Comparison of ENCODE assay signal across 8 cellular contexts in genomic region chrX:153470411-153471363, GRCh38. TPM values are rescaled to one million over a fixed set of nuclear protein-coding genes. Genes with fewer than 3 reads are reported as not detected.
DNase-seq lines count a peak whose midpoint lies in the region; ATAC-seq, FAIRE-seq and TF ChIP-seq lines count a peak whose summit lies in the region.

Gene HAUS7, minus strand, starts transcription at chrX:153470576. Its CDS starts 19 bp downstream, at chrX:153470557.

- H3K27ac ChIP-seq in spleen = peak within 1 kb of the TSS in 7 of 8 donors; percentile 27 to 87 (median 73)

- H3K4me3 Mint-ChIP-seq in WTC11 = peak within 1 kb of the TSS; percentile 76

- CTCF ChIA-PET in WTC11 (lab: Charles Lee) = interaction anchor here (0.6 to 3.2 kb wide), 29 partner anchors 10 to 438 kb away, joined by 3 to 54 read pairs (median 4); partner anchors contain the start of genes ATP2B3, BGN and TREX2

- no peaks in the 10 kb centered on the region for H3K9me3 Mint-ChIP-seq in WTC11

- no peaks in the 10 kb centered on the region for H3K36me3 Mint-ChIP-seq in WTC11

- in situ Hi-C loops in GM18951 (cut with MboI; ENCODE audit: low sequenced_read_pairs, unreplicated experiment) = no loop called here

- FAIRE-seq in bronchial epithelial cell (lab: Jason Lieb, UNC) = no peak

- POLR2A ChIA-PET in WTC11 (lab: Charles Lee) = interaction anchor here (0.5 to 0.6 kb wide), 2 partner anchors 17 to 47 kb away, joined by 3 to 4 read pairs; no protein-coding TSS in a partner anchor

- WGBS in spleen, 5 donors = 8 to 83% (median 37%) methylated on average over 1 to 70 of the region's 70 CpGs

- H3K4me3 ChIP-seq in AG09309 (ENCODE audit: control insufficient read depth, low read depth, low read length) (peak within 1 kb of the TSS; percentile 69), bronchial epithelial cell (ENCODE audit: low read depth, low read length) (peak within 1 kb of the TSS; percentile 64), spleen (peak within 1 kb of the TSS; percentile 53 to 83 (median 72))

- peak; percentile 51 for TF ChIP-seq POLR2A in GM18951 (IDR thresholded peaks at IDR 0.05; ENCODE audit: extremely low read depth, insufficient read depth, insufficient read length)
- TF ChIP-seq POLR2A in spleen (IDR thresholded peaks at IDR 0.05) = no peak

- H3K27me3 ChIP-seq in bronchial epithelial cell (ENCODE audit: control insufficient read depth, insufficient read depth, low read length) = no peaks in the 10 kb centered on the region
- H3K27me3 ChIP-seq in spleen (replicated peaks in 1 of 7) = peaks cover 0 to 6% (median 0%) of the 10 kb centered on the region in 7 donors

- no peaks in the 10 kb centered on the region for H3K4me1 Mint-ChIP-seq in WTC11

- H3K9me3 ChIP-seq in spleen = no peaks in the 10 kb centered on the region

- peak; percentile 71 for TF ChIP-seq CTCF in AG09309 (IDR thresholded peaks at IDR 0.05; ENCODE audit: control insufficient read depth, insufficient read depth, low read depth, low read length, missing control alignments)
- TF ChIP-seq CTCF in WTC11 (IDR thresholded peaks at IDR 0.05) = peak; percentile 32; the same call in 1 of the 2 replicates
- TF ChIP-seq CTCF in bronchial epithelial cell (IDR thresholded peaks at IDR 0.05; ENCODE audit: insufficient read depth, low read length, severe bottlenecking) = peak; percentile 75
- TF ChIP-seq CTCF in spleen (IDR thresholded peaks at IDR 0.05 in 8 of 11, conservative IDR thresholded peaks at IDR 0.05 in 3 of 11) = peak; percentile 51 to 87 (median 65)

- peak; percentile 49 for DNase-seq in AG09309 (ENCODE audit: low read depth)
- peak; percentile 91 for DNase-seq in NCI-H2227 treated with DMSO at 0.1 percent for 48 hours (lab: John Stamatoyannopoulos, UW)
- peak; percentile 85 for DNase-seq in WTC11 (ENCODE audit: low spot score)
- peak; percentile 56 for DNase-seq in bronchial epithelial cell (ENCODE audit: low read depth)
- DNase-seq in inferior parietal cortex (ENCODE audit: extremely low spot score) = peak; percentile 77
- DNase-seq in spleen = peak; percentile 95

- no peak within 1 kb of the TSS for H3K27ac Mint-ChIP-seq in WTC11

- intact Hi-C loops in spleen (cut with DNase I; ENCODE audit: low total_unique reads) = no loop called here

- peaks cover 3% of the 10 kb centered on the region for H3K36me3 ChIP-seq in bronchial epithelial cell (ENCODE audit: control insufficient read depth, insufficient read depth, low read length)
- H3K36me3 ChIP-seq in spleen = peaks cover 0 to 27% (median 4%) of the 10 kb centered on the region in 6 donors

- H3K4me1 ChIP-seq in spleen = peaks cover 2 to 48% (median 27%) of the 10 kb centered on the region in 6 donors

- H3K27me3 Mint-ChIP-seq in WTC11 (ENCODE audit: low read depth) = peaks cover 21% of the 10 kb centered on the region

- ATAC-seq in HG03175 (IDR thresholded peaks at IDR 0.05; ENCODE audit: unreplicated experiment) (peak; percentile 85), WTC11 (peak; percentile 88)

TF ChIP-seq in WTC11, 78 proteins besides CTCF, POLR2A, EP300 and RAD21:
- TF ChIP-seq NFYB (CRISPR knock-in tag; conservative IDR thresholded peaks at IDR 0.05; ENCODE audit: low read depth) (peak; percentile 60), JAZF1 (CRISPR knock-in tag; IDR thresholded peaks at IDR 0.05) (no peak), GTF2I (CRISPR knock-in tag; conservative IDR thresholded peaks at IDR 0.05) (peak; percentile 60; the same call in 1 of the 2 replicates), SP1 (CRISPR knock-in tag; conservative IDR thresholded peaks at IDR 0.05) (peak; percentile 80)

RNA-seq across cellular contexts. Expression of gene HAUS7, which starts in this region (rescaled TPM):
- total RNA-seq in WTC11 (2021) = 46.5 to 52.9 TPM (median 52.2 TPM) in 3 replicates
- total RNA-seq in bronchial epithelial cell = 7.4 and 10.9 TPM in 2 replicates
- total RNA-seq in spleen = 10 to 100 TPM; 23.6 to 36.2 (median 33.2) TPM
- polyA plus RNA-seq in spleen = 10 to 100 TPM; 36.6 to 83.7 (median 79.8) TPM

Comparison
In these comparisons a context has a peak if more than half of its experiments do, and no peak if none do; other contexts are left out.
1. Peak in every context shown above with its lines: DNase-seq, ATAC-seq, H3K4me3 ChIP-seq and H3K27ac ChIP-seq.